ENCODE assay signal across 19 cellular contexts in the genomic region with DNA sequence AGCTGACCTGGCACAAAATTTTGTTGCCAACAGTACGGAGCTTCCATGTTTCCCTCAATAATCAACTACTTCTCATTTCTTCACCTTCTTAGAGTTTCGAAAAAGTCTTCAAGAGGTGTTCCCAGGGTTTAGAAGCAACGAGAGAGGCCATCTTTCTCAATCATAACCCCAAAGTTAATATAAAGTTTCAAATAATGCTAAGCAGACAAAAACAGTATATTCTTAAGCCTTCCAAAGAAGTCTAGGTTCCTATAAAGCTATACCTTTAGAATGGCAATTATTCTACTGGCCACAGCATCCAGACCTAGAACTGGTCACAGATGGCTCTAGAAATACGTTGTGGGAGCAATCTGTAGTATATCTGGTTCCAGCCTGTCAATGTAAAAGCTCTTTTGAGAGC. TPM values are rescaled to one million over a fixed set of nuclear protein-coding genes. Genes with fewer than 3 reads are reported as not detected.
DNase-seq lines count a peak whose midpoint lies in the region; ATAC-seq and TF ChIP-seq lines count a peak whose summit lies in the region.
"Had no signal": no experiment of that assay in that cellular context is flagged by ENCODE, and none has a peak within 500 bp of the region (broad histone marks: within the 10 kb centered on the region; RNA-seq: fewer than 3 reads in every experiment).

No MANE protein-coding gene starts in this region.

- H3K4me3 Mint-ChIP-seq in activated CD4-positive, alpha-beta T cell treated with anti-CD3 and anti-CD28 coated beads for 36 hours = no peak overlapping the region
- H3K4me3 Mint-ChIP-seq in CD14-positive monocyte = no peak overlapping the region
- H3K4me3 Mint-ChIP-seq in activated T-helper 17 cell treated with anti-CD3 and anti-CD28 coated beads, Interleukin-2, amount 50 U/mL, for 72 hours = peak overlapping the region; percentile 9
- peak overlapping the region in 8 of 10 donors; percentile 51 to 82 (median 57) for H3K4me3 Mint-ChIP-seq in naive thymus-derived CD4-positive, alpha-beta T cell
- H3K4me3 Mint-ChIP-seq in chondrocyte (ENCODE audit: unreplicated experiment) = no peak overlapping the region
- H3K4me3 Mint-ChIP-seq: activated CD4-positive, alpha-beta memory T cell treated with anti-CD3 and anti-CD28 coated beads for 36 hours had no signal

- no peak for TF ChIP-seq CTCF in CD14-positive monocyte (IDR thresholded peaks at IDR 0.05)
- TF ChIP-seq CTCF in left lung (IDR thresholded peaks at IDR 0.05) = no peak
- no peak for TF ChIP-seq CTCF in chondrocyte (IDR thresholded peaks at IDR 0.05)

- no peak for ATAC-seq in activated CD4-positive, alpha-beta T cell treated with anti-CD3 and anti-CD28 coated beads for 36 hours
- no peak for ATAC-seq in activated T-helper 17 cell treated with anti-CD3 and anti-CD28 coated beads, Interleukin-2, amount 50 U/mL, for 72 hours (replicated peaks)
- no peak for ATAC-seq in naive thymus-derived CD4-positive, alpha-beta T cell
- ATAC-seq in left lung = no peak
- ATAC-seq in HG02623 (IDR thresholded peaks at IDR 0.05; ENCODE audit: unreplicated experiment) = no peak
- ATAC-seq: HCT116, upper lobe of right lung had no signal

- H3K4me1 Mint-ChIP-seq in activated CD4-positive, alpha-beta T cell treated with anti-CD3 and anti-CD28 coated beads for 36 hours = peaks cover 85% of the 10 kb centered on the region
- H3K4me1 Mint-ChIP-seq in CD14-positive monocyte (peaks cover 51% of the 10 kb centered on the region), chondrocyte (ENCODE audit: low read depth) (peaks cover 42% of the 10 kb centered on the region)
- peaks cover 43% of the 10 kb centered on the region for H3K4me1 Mint-ChIP-seq in activated T-helper 17 cell treated with anti-CD3 and anti-CD28 coated beads, Interleukin-2, amount 50 U/mL, for 72 hours
- H3K4me1 Mint-ChIP-seq in naive thymus-derived CD4-positive, alpha-beta T cell = peaks cover 66 to 100% (median 90%) of the 10 kb centered on the region in 7 donors

- no peaks in the 10 kb centered on the region for H3K9me3 Mint-ChIP-seq in activated CD4-positive, alpha-beta T cell treated with anti-CD3 and anti-CD28 coated beads for 36 hours (ENCODE audit: low read depth)
- H3K9me3 Mint-ChIP-seq in CD14-positive monocyte = peaks cover 0 to 1% (median 0%) of the 10 kb centered on the region in 7 donors
- H3K9me3 Mint-ChIP-seq in activated T-helper 17 cell treated with anti-CD3 and anti-CD28 coated beads, Interleukin-2, amount 50 U/mL, for 72 hours = no peaks in the 10 kb centered on the region
- no peaks in the 10 kb centered on the region for H3K9me3 Mint-ChIP-seq in naive thymus-derived CD4-positive, alpha-beta T cell
- no peaks in the 10 kb centered on the region for H3K9me3 Mint-ChIP-seq in chondrocyte (ENCODE audit: low read depth)
- H3K9me3 Mint-ChIP-seq: activated CD4-positive, alpha-beta memory T cell treated with anti-CD3 and anti-CD28 coated beads for 36 hours had no signal

- H3K27ac ChIP-seq in naive thymus-derived CD4-positive, alpha-beta T cell (ENCODE audit: low read depth, low read length) = peak overlapping the region; percentile 12
- peak overlapping the region in 1 of 2 donors; percentile 82 for H3K27ac ChIP-seq in left lung
- H3K27ac ChIP-seq: SK-N-MC, upper lobe of right lung, VCaP had no signal

- H3K9me3 ChIP-seq in naive thymus-derived CD4-positive, alpha-beta T cell (ENCODE audit: control insufficient read depth in 2 of 3, low read length in 3 of 3) = no peaks in the 10 kb centered on the region
- H3K9me3 ChIP-seq in left lung = no peaks in the 10 kb centered on the region
- H3K9me3 ChIP-seq: upper lobe of right lung had no signal

- H3K36me3 Mint-ChIP-seq in activated CD4-positive, alpha-beta T cell treated with anti-CD3 and anti-CD28 coated beads for 36 hours (ENCODE audit: low read depth) = peaks cover 78% of the 10 kb centered on the region
- peaks cover 55 to 78% of the 10 kb centered on the region in 2 donors for H3K36me3 Mint-ChIP-seq in CD14-positive monocyte
- H3K36me3 Mint-ChIP-seq in activated T-helper 17 cell treated with anti-CD3 and anti-CD28 coated beads, Interleukin-2, amount 50 U/mL, for 72 hours (ENCODE audit: low read depth) = peaks cover 100% of the 10 kb centered on the region
- peaks cover 8 to 60% (median 30%) of the 10 kb centered on the region in 5 donors for H3K36me3 Mint-ChIP-seq in naive thymus-derived CD4-positive, alpha-beta T cell
- H3K36me3 Mint-ChIP-seq in chondrocyte (ENCODE audit: low read depth) = peaks cover 25% of the 10 kb centered on the region

- POLR2A ChIA-PET in activated CD4-positive, alpha-beta T cell treated with anti-CD3 and anti-CD28 coated beads for 36 hours (lab: Charles Lee) = interaction anchor here (0.6 to 1.0 kb wide), 3 partner anchors 10 to 202 kb away, joined by 3 to 4 read pairs (median 3); no protein-coding TSS in a partner anchor
- POLR2A ChIA-PET in naive thymus-derived CD4-positive, alpha-beta T cell (lab: Charles Lee) = interaction anchor here (0.6 to 3.5 kb wide), 7 partner anchors 8 to 121 kb away, joined by 3 to 16 read pairs (median 3); a partner anchor contains a TSS

- intact Hi-C loops in activated CD4-positive, alpha-beta T cell treated with anti-CD3 and anti-CD28 coated beads for 36 hours (cut with DNase I, micrococcal nuclease) = no loop called here
- intact Hi-C loops in CD14-positive monocyte (cut with micrococcal nuclease) = no loop called here
- intact Hi-C loops in naive thymus-derived CD4-positive, alpha-beta T cell (cut with micrococcal nuclease) = loop anchor here in 1 of 2 donors (5.0 kb wide), 1 partner anchor 82 kb away; no protein-coding TSS in a partner anchor
- intact Hi-C loops in left lung (cut with DNase I) = no loop called here

- CTCF ChIA-PET in activated CD4-positive, alpha-beta T cell treated with anti-CD3 and anti-CD28 coated beads for 36 hours (lab: Charles Lee) = interaction anchor here (0.6 to 1.6 kb wide), 2 partner anchors 110 to 477 kb away, joined by 3 to 4 read pairs; a partner anchor contains a TSS
- CTCF ChIA-PET in naive thymus-derived CD4-positive, alpha-beta T cell (lab: Charles Lee) = interaction anchor here (0.6 kb wide), 1 partner anchor 199 kb away, joined by 3 read pairs; no protein-coding TSS in a partner anchor

- peak overlapping the region; percentile 15 for H3K27ac Mint-ChIP-seq in activated CD4-positive, alpha-beta T cell treated with anti-CD3 and anti-CD28 coated beads for 36 hours
- H3K27ac Mint-ChIP-seq in CD14-positive monocyte (peak overlapping the region in 6 of 7 donors; percentile 30 to 93 (median 78)), chondrocyte (ENCODE audit: unreplicated experiment) (no peak overlapping the region)
- H3K27ac Mint-ChIP-seq in activated T-helper 17 cell treated with anti-CD3 and anti-CD28 coated beads, Interleukin-2, amount 50 U/mL, for 72 hours = no peak overlapping the region
- peak overlapping the region in 6 of 9 donors; percentile 42 to 92 (median 76) for H3K27ac Mint-ChIP-seq in naive thymus-derived CD4-positive, alpha-beta T cell

- H3K27me3 Mint-ChIP-seq in activated CD4-positive, alpha-beta T cell treated with anti-CD3 and anti-CD28 coated beads for 36 hours = no peaks in the 10 kb centered on the region
- no peaks in the 10 kb centered on the region for H3K27me3 Mint-ChIP-seq in CD14-positive monocyte (ENCODE audit: low read depth in 3 of 3)
- H3K27me3 Mint-ChIP-seq in activated T-helper 17 cell treated with anti-CD3 and anti-CD28 coated beads, Interleukin-2, amount 50 U/mL, for 72 hours = no peaks in the 10 kb centered on the region
- no peaks in the 10 kb centered on the region for H3K27me3 Mint-ChIP-seq in naive thymus-derived CD4-positive, alpha-beta T cell
- no peaks in the 10 kb centered on the region for H3K27me3 Mint-ChIP-seq in chondrocyte (ENCODE audit: low read depth)
- H3K27me3 Mint-ChIP-seq: activated CD4-positive, alpha-beta memory T cell treated with anti-CD3 and anti-CD28 coated beads for 36 hours had no signal

- H3K36me3 ChIP-seq in naive thymus-derived CD4-positive, alpha-beta T cell (ENCODE audit: control insufficient read depth in 2 of 3, insufficient read depth in 3 of 3, low read length in 3 of 3) = peaks cover 9 to 77% (median 29%) of the 10 kb centered on the region in 3 experiments
- peaks cover 0 to 58% of the 10 kb centered on the region in 2 donors for H3K36me3 ChIP-seq in left lung

- no peaks in the 10 kb centered on the region for H3K27me3 ChIP-seq in naive thymus-derived CD4-positive, alpha-beta T cell (ENCODE audit: control insufficient read depth in 2 of 2, insufficient read depth in 2 of 2, low read length in 2 of 2)
- H3K27me3 ChIP-seq in left lung = no peaks in the 10 kb centered on the region
- H3K27me3 ChIP-seq: upper lobe of right lung had no signal

- DNase-seq in activated CD4-positive, alpha-beta T cell treated with anti-CD3 and anti-CD28 coated beads for 36 hours = no peak
- DNase-seq in activated CD4-positive, alpha-beta T cell treated with anti-CD3 and anti-CD28 coated beads for 48 hours = no peak
- DNase-seq in CD14-positive monocyte (ENCODE audit: low spot score) = no peak
- no peak for DNase-seq in naive thymus-derived CD4-positive, alpha-beta T cell
- no peak for DNase-seq in left lung
- DNase-seq in chondrocyte (ENCODE audit: low spot score) = no peak
- DNase-seq: activated CD4-positive, alpha-beta memory T cell treated with anti-CD3 and anti-CD28 coated beads for 36 hours; activated naive CD4-positive, alpha-beta T cell; aorta; dermis blood vessel endothelial cell; islet precursor cell; NCI-H1694 treated with DMSO at 0.1 percent for 48 hours; NCI-H69; upper lobe of right lung had no signal

- H3K4me1 ChIP-seq in naive thymus-derived CD4-positive, alpha-beta T cell (ENCODE audit: control insufficient read depth in 2 of 2, insufficient read depth in 2 of 2, low read length in 2 of 2) = peaks cover 74 to 76% of the 10 kb centered on the region in 2 donors
- H3K4me1 ChIP-seq in left lung = peaks cover 10 to 83% of the 10 kb centered on the region in 2 donors

- no peak overlapping the region for H3K4me3 ChIP-seq in naive thymus-derived CD4-positive, alpha-beta T cell (ENCODE audit: low read length)
- H3K4me3 ChIP-seq in left lung = no peak overlapping the region
- H3K4me3 ChIP-seq: SK-N-MC, upper lobe of right lung had no signal

RNA-seq across cellular contexts. Expression of a gene that starts 16.9 kb away (rescaled TPM):
- 100 to 1,000 TPM; 175 to 178 TPM for total RNA-seq in activated CD4-positive, alpha-beta T cell treated with anti-CD3 and anti-CD28 coated beads for 36 hours
- polyA plus RNA-seq in CD14-positive monocyte = 10 to 100 TPM; 17.8 to 31.9 TPM
- total RNA-seq in activated T-helper 17 cell treated with anti-CD3 and anti-CD28 coated beads, Interleukin-2, amount 50 U/mL, for 72 hours = 100 to 1,000 TPM; 149 to 209 TPM
- total RNA-seq in naive thymus-derived CD4-positive, alpha-beta T cell = 100 to 1,000 TPM; 154 to 346 (median 272) TPM
- polyA plus RNA-seq in naive thymus-derived CD4-positive, alpha-beta T cell = 100 to 1,000 TPM; 118 to 142 TPM
- total RNA-seq in left lung (100 to 1,000 TPM; 105 to 117 TPM), chondrocyte (135 to 156 TPM (median 136 TPM) in 3 replicates)

Comparison
In these comparisons a context has a peak if more than half of its experiments do, and no peak if none do; other contexts are left out.
1. H3K27ac Mint-ChIP-seq: peak in activated CD4-positive, alpha-beta T cell treated with anti-CD3 and anti-CD28 coated beads for 36 hours (single experiment), CD14-positive monocyte (6 of 7) and naive thymus-derived CD4-positive, alpha-beta T cell (6 of 9); none in activated T-helper 17 cell treated with anti-CD3 and anti-CD28 coated beads, Interleukin-2, amount 50 U/mL, for 72 hours (single experiment) and chondrocyte (single experiment).
2. H3K4me3 Mint-ChIP-seq: peak in activated T-helper 17 cell treated with anti-CD3 and anti-CD28 coated beads, Interleukin-2, amount 50 U/mL, for 72 hours (single experiment) and naive thymus-derived CD4-positive, alpha-beta T cell (8 of 10); none in activated CD4-positive, alpha-beta T cell treated with anti-CD3 and anti-CD28 coated beads for 36 hours (single experiment), CD14-positive monocyte (0 of 2) and chondrocyte (single experiment).